In the genomic region with DNA sequence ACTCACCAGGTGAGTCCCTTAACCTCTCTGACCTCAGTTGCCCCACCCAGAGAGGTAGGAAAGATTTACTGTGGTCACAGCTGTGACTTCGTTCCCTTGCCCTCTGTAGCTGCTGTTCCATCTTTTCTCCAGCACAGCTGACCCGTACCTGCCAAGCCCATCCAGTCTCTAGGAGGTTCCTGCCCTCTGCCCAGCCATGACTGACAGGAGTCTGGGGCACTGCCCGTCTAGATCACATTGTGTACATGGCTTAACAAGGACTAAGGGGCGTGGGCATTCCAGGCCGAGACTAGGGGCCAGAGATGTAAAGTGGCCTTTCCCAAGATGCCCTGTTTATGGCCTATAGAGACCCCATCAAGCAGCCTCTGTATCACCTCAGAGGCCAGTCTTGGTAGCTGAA, we compare ENCODE assay signal across 22 cellular contexts.
DNase-seq lines count a peak whose midpoint lies in the region; ATAC-seq and TF ChIP-seq lines count a peak whose summit lies in the region.
"Had no signal": no experiment of that assay in that cellular context is flagged by ENCODE, and none has a peak within 500 bp of the region (broad histone marks: within the 10 kb centered on the region; RNA-seq: fewer than 3 reads in every experiment).

No MANE protein-coding gene starts in this region.

- H4K91ac ChIP-seq in trophoblast cell (ENCODE audit: low read depth, low read length), result peak overlapping the region; percentile 16

- H2BK12ac ChIP-seq in trophoblast cell (ENCODE audit: low read length), result peak overlapping the region; percentile 13

- H3K4ac ChIP-seq in trophoblast cell (ENCODE audit: low read depth, low read length), result no peak overlapping the region

- H3K4me3 ChIP-seq in SK-N-MC (no peak overlapping the region), gastroesophageal sphincter (no peak overlapping the region), trophoblast cell (ENCODE audit: low read depth, low read length) (no peak overlapping the region), uterus (no peak overlapping the region), aorta (ENCODE audit: low read length in 2 of 2) (no peak overlapping the region), lower leg skin (ENCODE audit: low read depth, poor library complexity, severe bottlenecking) (no peak overlapping the region)
- H3K4me3 ChIP-seq: A549, GM23338, Peyer's patch, SJCRH30 had no signal

- DNase-seq in SK-N-MC (ENCODE audit: low read depth, low spot score) (no peak), trophoblast cell (no peak), uterus (no peak), NCI-H82 (lab: John Stamatoyannopoulos, UW) (no peak), aorta (no peak), lower leg skin (ENCODE audit: low spot score in 2 of 2) (no peak)
- DNase-seq: CD4-positive, CD25-positive, alpha-beta regulatory T cell; COR-L47; DMS 273 treated with DMSO at 0.1 percent for 48 hours; DND-41; HCEC 1CT; NCI-H1105; NCI-H146; NCI-H2029 treated with DMSO at 0.1 percent for 48 hours; NCI-H226; NCI-H524; NCI-H774; Peyer's patch; SJCRH30 had no signal

- no peak for TF ChIP-seq CTCF in gastroesophageal sphincter (IDR thresholded peaks at IDR 0.05)
- TF ChIP-seq CTCF in uterus (IDR thresholded peaks at IDR 0.05), result no peak
- TF ChIP-seq CTCF in lower leg skin (IDR thresholded peaks at IDR 0.05), result no peak

- TF ChIP-seq EP300 in gastroesophageal sphincter (IDR thresholded peaks at IDR 0.05), result no peak

- intact Hi-C loops in uterus (cut with DNase I; ENCODE audit: low total_unique reads), result no loop called here
- intact Hi-C loops in aorta (cut with DNase I), result loop anchor here in 1 of 2 donors (1.0 kb wide), 1 partner anchor 19 kb away; no protein-coding TSS in a partner anchor
- intact Hi-C loops in lower leg skin (cut with DNase I; ENCODE audit: low total_unique reads), result no loop called here

- peak overlapping the region; percentile 7 for H3K14ac ChIP-seq in trophoblast cell (ENCODE audit: low read length)

- H3K23ac ChIP-seq in trophoblast cell (ENCODE audit: low read length), result no peak overlapping the region

- WGBS in gastroesophageal sphincter (ENCODE audit: low coverage in 1 of 2), 2 donors, result 100% methylated on average over 1 of the region's 5 CpGs; no CpG with 5 or more reads in 1 of the 2 donors
- WGBS in trophoblast cell (ENCODE audit: extremely low coverage, insufficient coverage, insufficient read length), result no CpG with 5 or more reads among the region's 5 CpGs
- 92 to 94% methylated on average over 5 of the region's 5 CpGs for WGBS in aorta, 2 donors
- 95 to 96% methylated on average over 5 of the region's 5 CpGs for WGBS in lower leg skin, 2 donors

- H3K9ac ChIP-seq in SK-N-MC (ENCODE audit: insufficient read length) (no peak overlapping the region), trophoblast cell (ENCODE audit: low read length) (no peak overlapping the region)

- H2BK5ac ChIP-seq in trophoblast cell (ENCODE audit: low read depth, low read length, poor library complexity), result peak overlapping the region; percentile 7

- no peaks in the 10 kb centered on the region for H3K27me3 ChIP-seq in gastroesophageal sphincter
- no peaks in the 10 kb centered on the region for H3K27me3 ChIP-seq in trophoblast cell (ENCODE audit: insufficient read depth, low read length)
- H3K27me3 ChIP-seq in uterus, result no peaks in the 10 kb centered on the region
- H3K27me3 ChIP-seq in aorta (ENCODE audit: control insufficient read depth in 1 of 2, insufficient read depth in 2 of 2, low read length in 1 of 2), result no peaks in the 10 kb centered on the region
- H3K27me3 ChIP-seq: Peyer's patch, SJCRH30 had no signal

- peaks cover 0 to 54% (median 13%) of the 10 kb centered on the region in 3 donors for H3K4me1 ChIP-seq in gastroesophageal sphincter
- H3K4me1 ChIP-seq in trophoblast cell (ENCODE audit: control insufficient read depth in 1 of 2, insufficient read depth in 2 of 2, low read length in 2 of 2), result peaks cover 10 to 26% of the 10 kb centered on the region in 2 experiments
- peaks cover 0 to 7% of the 10 kb centered on the region in 2 donors for H3K4me1 ChIP-seq in uterus
- peaks cover 0 to 2% of the 10 kb centered on the region in 2 donors for H3K4me1 ChIP-seq in aorta (ENCODE audit: control insufficient read depth in 1 of 2, insufficient read depth in 2 of 2, low read length in 2 of 2)
- H3K4me1 ChIP-seq: A549, SJCRH30 had no signal

- H3K79me1 ChIP-seq in trophoblast cell (ENCODE audit: low read length), result peaks cover 14% of the 10 kb centered on the region

- ATAC-seq in gastroesophageal sphincter (no peak), aorta (ENCODE audit: low FRiP score) (no peak)
- ATAC-seq: A549, GM23338 had no signal

- no peak for TF ChIP-seq POLR2A in gastroesophageal sphincter (IDR thresholded peaks at IDR 0.05)
- TF ChIP-seq POLR2A in uterus (IDR thresholded peaks at IDR 0.05), result no peak
- no peak for TF ChIP-seq POLR2A in lower leg skin (IDR thresholded peaks at IDR 0.05)

- H3K36me3 ChIP-seq in SK-N-MC (ENCODE audit: insufficient read depth, low read length) (no peaks in the 10 kb centered on the region), gastroesophageal sphincter (peaks cover 0 to 72% of the 10 kb centered on the region in 2 donors), trophoblast cell (ENCODE audit: control insufficient read depth in 1 of 2, insufficient read depth in 2 of 2, low read length in 2 of 2) (peaks cover 22 to 24% of the 10 kb centered on the region in 2 experiments), uterus (no peaks in the 10 kb centered on the region), aorta (ENCODE audit: control insufficient read depth in 1 of 2, insufficient read depth in 2 of 2, low read length in 1 of 2) (peaks cover 3 to 6% of the 10 kb centered on the region in 2 donors)
- H3K36me3 ChIP-seq: Peyer's patch had no signal

- H3K4me2 ChIP-seq in trophoblast cell (ENCODE audit: low read length), result no peak overlapping the region
- H3K4me2 ChIP-seq: A549, GM23338 had no signal

- peak overlapping the region; percentile 30 for H3K18ac ChIP-seq in trophoblast cell (ENCODE audit: low read length)

- no peak overlapping the region for H4K12ac ChIP-seq in trophoblast cell (ENCODE audit: low read depth, low read length)

- H3K9me3 ChIP-seq in SK-N-MC (ENCODE audit: low read depth, low read length) (no peaks in the 10 kb centered on the region), gastroesophageal sphincter (no peaks in the 10 kb centered on the region), trophoblast cell (ENCODE audit: insufficient read depth, low read depth, low read length) (no peaks in the 10 kb centered on the region), uterus (no peaks in the 10 kb centered on the region), aorta (ENCODE audit: control insufficient read depth, low read length) (no peaks in the 10 kb centered on the region)
- H3K9me3 ChIP-seq: A549, Peyer's patch, SJCRH30 had no signal

- peak overlapping the region; percentile 100 for H3K27ac ChIP-seq in SK-N-MC
- peak overlapping the region in 3 of 4 donors; percentile 37 to 66 (median 65) for H3K27ac ChIP-seq in gastroesophageal sphincter
- no peak overlapping the region for H3K27ac ChIP-seq in trophoblast cell (ENCODE audit: low read depth, low read length)
- peak overlapping the region; percentile 70 to 72 for H3K27ac ChIP-seq in uterus
- no peak overlapping the region for H3K27ac ChIP-seq in aorta (ENCODE audit: low read depth in 1 of 2, low read length in 2 of 2)
- H3K27ac ChIP-seq: A549, SJCRH30 had no signal

- no peak overlapping the region for H2AFZ ChIP-seq in trophoblast cell (ENCODE audit: insufficient read depth, low read length, poor library complexity)
- H2AFZ ChIP-seq: GM23338 had no signal

- H3K79me2 ChIP-seq in trophoblast cell (ENCODE audit: control insufficient read depth, insufficient read depth, low read length, poor library complexity), result peaks cover 2% of the 10 kb centered on the region

- H2AK5ac ChIP-seq in trophoblast cell (ENCODE audit: low read length), result no peak overlapping the region

- no peak overlapping the region for H4K8ac ChIP-seq in trophoblast cell (ENCODE audit: low read depth, low read length)

- peak overlapping the region; percentile 79 for H2BK120ac ChIP-seq in trophoblast cell (ENCODE audit: insufficient read depth, low read length, poor library complexity)

Comparison
In these comparisons a context has a peak if more than half of its experiments do, and no peak if none do; other contexts are left out.
1. H3K27ac ChIP-seq: peak in SK-N-MC (single experiment), gastroesophageal sphincter (3 of 4) and uterus (2 of 2); none in trophoblast cell (single experiment) and aorta (0 of 2).